In the genomic region with DNA sequence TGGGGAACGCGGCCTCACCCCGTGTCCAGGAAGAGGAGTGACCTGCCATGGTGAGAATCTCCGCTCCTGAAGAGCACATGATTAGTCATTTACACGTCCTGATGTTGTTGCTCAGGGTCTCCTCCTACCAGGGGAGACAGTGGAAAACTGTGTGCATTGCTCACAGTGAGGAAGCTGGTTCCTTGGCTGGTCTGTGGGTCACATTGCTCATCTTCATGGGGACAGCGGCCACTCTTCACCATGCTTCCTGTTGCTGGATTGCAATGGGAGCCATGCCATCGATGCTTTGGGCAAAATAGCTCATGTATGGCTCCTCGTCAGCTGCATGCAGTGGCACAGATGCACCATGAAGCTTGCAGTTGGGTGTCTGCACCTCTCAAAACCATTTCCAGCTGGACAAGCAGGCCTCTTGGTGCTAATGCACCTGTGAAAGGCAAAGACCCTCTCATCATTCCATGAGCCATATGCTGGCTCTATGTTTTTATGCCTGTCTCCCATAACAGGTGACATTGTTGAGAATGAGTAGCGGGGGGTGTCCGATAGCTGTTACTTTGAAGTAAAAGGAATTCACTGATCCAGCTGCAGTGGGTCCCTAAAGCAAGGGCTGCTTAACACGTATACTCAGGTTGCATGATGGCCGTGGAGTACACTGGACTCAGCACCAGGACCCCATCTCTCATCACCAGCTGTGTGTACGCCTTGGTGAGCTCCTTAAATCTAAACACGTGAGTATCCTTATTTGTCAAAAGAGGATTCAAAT, we compare ENCODE assay signal across 28 cellular contexts.
"Had no signal": no experiment of that assay in that cellular context is flagged by ENCODE, and none has a peak within 500 bp of the region (broad histone marks: within the 10 kb centered on the region; RNA-seq: fewer than 3 reads in every experiment).

No MANE protein-coding gene starts in this region.

- H3K4me1 ChIP-seq: esophagus squamous epithelium, gastroesophageal sphincter, heart right ventricle had no signal

- H3K27me3 Mint-ChIP-seq: dendritic cell treated with granulocyte-macrophage colony-stimulating factor and Interleukin-4, amounts not matched to agents 40 ng/mL and 50 ng/mL, for 4 days had no signal

- H3K27me3 ChIP-seq: brain microvascular endothelial cell, dorsolateral prefrontal cortex, hepatocyte had no signal

- FAIRE-seq: astrocyte, bronchial epithelial cell had no signal

- H3K9me3 Mint-ChIP-seq: activated B cell treated with CpG ODN at 0.5 μM for 24 hours; activated CD4-positive, alpha-beta memory T cell treated with anti-CD3 and anti-CD28 coated beads, Interleukin-2, amount 10 ng/mL, durations not matched to agents 7 days and 5 days; activated naive CD4-positive, alpha-beta T cell treated with anti-CD3 and anti-CD28 coated beads, Interleukin-2, amount 50 U/mL, for 72 hours; activated T-cell treated with anti-CD3 and anti-CD28 coated beads, Interleukin-2, amount 50 U/mL, for 4 hours; central memory CD8-positive, alpha-beta T cell; T-cell; T-helper 1 cell treated with Interleukin-12 subunit alpha and Interleukin-12 subunit beta and Interleukin-4 antibody, amounts not matched to agents 30 μg/mL and 1 μg/mL, for 36 hours had no signal

- H3K27ac ChIP-seq: brain microvascular endothelial cell, coronary artery, dorsolateral prefrontal cortex, esophagus squamous epithelium, gastroesophageal sphincter, heart right ventricle, hepatocyte, WERI-Rb-1 had no signal

- H3K4me2 ChIP-seq: hepatocyte had no signal

- H3K4me3 ChIP-seq: coronary artery, dorsolateral prefrontal cortex, esophagus squamous epithelium, gastroesophageal sphincter, heart right ventricle, hepatocyte had no signal

- H3K79me2 ChIP-seq: hepatocyte had no signal

- H3K4me3 Mint-ChIP-seq: activated B cell treated with CpG ODN at 0.5 μM for 24 hours; activated CD4-positive, alpha-beta memory T cell treated with anti-CD3 and anti-CD28 coated beads, Interleukin-2, amount 10 ng/mL, durations not matched to agents 7 days and 5 days; activated naive CD4-positive, alpha-beta T cell treated with anti-CD3 and anti-CD28 coated beads, Interleukin-2, amount 10 ng/mL, durations not matched to agents 7 days and 5 days; activated naive CD8-positive, alpha-beta T cell treated with anti-CD3 and anti-CD28 coated beads, Interleukin-2, amount 10 ng/mL, durations not matched to agents 7 days and 5 days; activated T-cell treated with anti-CD3 and anti-CD28 coated beads, Interleukin-2, amount 50 U/mL, for 4 hours; central memory CD8-positive, alpha-beta T cell; dendritic cell treated with granulocyte-macrophage colony-stimulating factor and Interleukin-4, amounts not matched to agents 40 ng/mL and 50 ng/mL, for 4 days; T-cell; T-helper 1 cell treated with Interleukin-12 subunit alpha and Interleukin-12 subunit beta and Interleukin-4 antibody, amounts not matched to agents 30 μg/mL and 1 μg/mL, for 36 hours had no signal

- H3K9me3 ChIP-seq: esophagus squamous epithelium, gastroesophageal sphincter, heart right ventricle had no signal

- H3K36me3 ChIP-seq: brain microvascular endothelial cell, esophagus squamous epithelium, gastroesophageal sphincter, heart right ventricle, WERI-Rb-1 had no signal

- H3K36me3 Mint-ChIP-seq: activated naive CD4-positive, alpha-beta T cell treated with anti-CD3 and anti-CD28 coated beads, Interleukin-2, amount 10 ng/mL, durations not matched to agents 7 days and 5 days; activated naive CD4-positive, alpha-beta T cell treated with anti-CD3 and anti-CD28 coated beads, Interleukin-2, amount 50 U/mL, for 72 hours; activated naive CD8-positive, alpha-beta T cell treated with anti-CD3 and anti-CD28 coated beads, Interleukin-2, amount 10 ng/mL, durations not matched to agents 7 days and 5 days; T-cell had no signal

- H3K4me1 Mint-ChIP-seq: activated naive CD8-positive, alpha-beta T cell treated with anti-CD3 and anti-CD28 coated beads, Interleukin-2, amount 10 ng/mL, durations not matched to agents 7 days and 5 days; central memory CD8-positive, alpha-beta T cell had no signal

- H3K27ac Mint-ChIP-seq: activated B cell treated with CpG ODN at 0.5 μM for 24 hours; activated CD4-positive, alpha-beta memory T cell treated with anti-CD3 and anti-CD28 coated beads, Interleukin-2, amount 10 ng/mL, durations not matched to agents 7 days and 5 days; activated naive CD4-positive, alpha-beta T cell treated with anti-CD3 and anti-CD28 coated beads, Interleukin-2, amount 10 ng/mL, durations not matched to agents 7 days and 5 days; activated naive CD8-positive, alpha-beta T cell treated with anti-CD3 and anti-CD28 coated beads, Interleukin-2, amount 10 ng/mL, durations not matched to agents 7 days and 5 days; activated T-helper 2 cell treated with anti-CD3 and anti-CD28 coated beads, Interferon-gamma antibody, Interleukin-2, Interleukin-4, amounts not matched to agents 10 μg/mL and 5 μg/mL and 100 μg/mL, durations not matched to agents 14 hours and 24 hours and 36 hours; dendritic cell treated with granulocyte-macrophage colony-stimulating factor and Interleukin-4, amounts not matched to agents 40 ng/mL and 50 ng/mL, for 4 days; T-cell; T-helper 1 cell treated with Interleukin-12 subunit alpha and Interleukin-12 subunit beta and Interleukin-4 antibody, amounts not matched to agents 30 μg/mL and 1 μg/mL, for 36 hours had no signal

- H2AFZ ChIP-seq: hepatocyte had no signal

- DNase-seq: activated B cell treated with CpG ODN at 0.5 μM for 24 hours; activated CD4-positive, alpha-beta memory T cell treated with anti-CD3 and anti-CD28 coated beads, Interleukin-2, amount 10 ng/mL, durations not matched to agents 7 days and 5 days; activated CD4-positive, alpha-beta T cell treated with anti-CD3 and anti-CD28 coated beads for 48 hours; activated gamma-delta T cell; activated naive CD4-positive, alpha-beta T cell; activated naive CD4-positive, alpha-beta T cell treated with anti-CD3 and anti-CD28 coated beads, Interleukin-2, amount 10 ng/mL, durations not matched to agents 7 days and 5 days; activated naive CD8-positive, alpha-beta T cell treated with anti-CD3 and anti-CD28 coated beads, Interleukin-2, amount 10 ng/mL, durations not matched to agents 7 days and 5 days; activated T-cell treated with anti-CD3 and anti-CD28 coated beads, Interleukin-2, amount 50 U/mL, for 4 hours; brain microvascular endothelial cell; dorsolateral prefrontal cortex; effector memory CD4-positive, alpha-beta T cell; erythroblast; esophagus squamous epithelium; foreskin melanocyte; heart right ventricle; T-cell; T1000; WERI-Rb-1 had no signal
